24 cellular contexts compared by ENCODE assay signal in genomic region chr5:97093193-97093592, GRCh38. TPM values are rescaled to one million over a fixed set of nuclear protein-coding genes. Genes with fewer than 3 reads are reported as not detected.
DNase-seq lines count a peak whose midpoint lies in the region; ATAC-seq, FAIRE-seq and TF ChIP-seq lines count a peak whose summit lies in the region.
"Had no signal": no experiment of that assay in that cellular context is flagged by ENCODE, and none has a peak within 500 bp of the region (broad histone marks: within the 10 kb centered on the region; RNA-seq: fewer than 3 reads in every experiment).

No MANE protein-coding gene starts in this region.

- H3K4me1 ChIP-seq in HepG2 (ENCODE audit: insufficient read depth, low read length) (no peaks in the 10 kb centered on the region), right lobe of liver (no peaks in the 10 kb centered on the region), K562 (replicated peaks in 1 of 2; ENCODE audit: control insufficient read depth in 2 of 2, insufficient read depth in 2 of 2, low read length in 2 of 2) (peaks cover 0 to 39% of the 10 kb centered on the region in 2 experiments; a peak in 3 of 5 replicates), neutrophil (ENCODE audit: control insufficient read depth in 1 of 2, insufficient read depth in 1 of 2, low read depth in 1 of 2, low read length in 1 of 2) (peaks cover 53 to 60% of the 10 kb centered on the region in 2 experiments), BE2C (peaks cover 8% of the 10 kb centered on the region; the same call in 1 of the 2 replicates)

- H3K9ac ChIP-seq in HepG2 (ENCODE audit: insufficient read depth, low read depth, low read length) (no peak overlapping the region), K562 (ENCODE audit: insufficient read depth in 1 of 2, low read depth in 2 of 2, low read length in 2 of 2) (no peak overlapping the region)
- H3K9ac ChIP-seq: BLaER1 treated with 17β-estradiol and CSF1 and Interleukin-3, amounts not matched to agents 10 nM and 100 nM had no signal

- no peaks in the 10 kb centered on the region for H3K36me3 ChIP-seq in HepG2 (replicated peaks in 1 of 2; ENCODE audit: control insufficient read depth in 1 of 2, insufficient read depth in 2 of 2, low read length in 2 of 2)
- no peaks in the 10 kb centered on the region for H3K36me3 ChIP-seq in right lobe of liver
- H3K36me3 ChIP-seq in K562 (ENCODE audit: control insufficient read depth, insufficient read depth, low read length) = no peaks in the 10 kb centered on the region
- H3K36me3 ChIP-seq in neutrophil = no peaks in the 10 kb centered on the region
- no peaks in the 10 kb centered on the region for H3K36me3 ChIP-seq in BE2C
- H3K36me3 ChIP-seq: BLaER1 treated with 17β-estradiol and CSF1 and Interleukin-3, amounts not matched to agents 10 nM and 100 nM had no signal

- H3K9me1 ChIP-seq in K562 (ENCODE audit: control insufficient read depth, insufficient read depth, low read length) = no peaks in the 10 kb centered on the region

- FAIRE-seq in HepG2 (lab: Jason Lieb, UNC) = no peak
- FAIRE-seq in K562 (lab: Jason Lieb, UNC) = no peak
- FAIRE-seq: D721Med, GM12878, GM12892, GM18507 had no signal

- no peak for TF ChIP-seq EP300 in HepG2 (IDR thresholded peaks at IDR 0.05; ENCODE audit: low read depth in 2 of 2, low read length in 2 of 2)
- TF ChIP-seq EP300 in HepG2 (CRISPR knock-in tag; IDR thresholded peaks at IDR 0.05; ENCODE audit: borderline replicate concordance) = no peak
- no peak for TF ChIP-seq EP300 in K562 (IDR thresholded peaks at IDR 0.05; ENCODE audit: low read length)

- POLR2A ChIA-PET in HepG2 (lab: Yijun Ruan, JAX) = no interaction called here
- POLR2A ChIA-PET in K562 (lab: Yijun Ruan, JAX) = no interaction called here

- H3K4me3 ChIP-seq in HepG2 (replicated peaks in 1 of 3; ENCODE audit: insufficient read depth in 1 of 3, low read depth in 2 of 3, low read length in 3 of 3) = no peak overlapping the region
- H3K4me3 ChIP-seq in right lobe of liver = no peak overlapping the region
- no peak overlapping the region for H3K4me3 ChIP-seq in K562
- H3K4me3 ChIP-seq in neutrophil (ENCODE audit: low read depth in 1 of 2, low read length in 1 of 2) = no peak overlapping the region
- no peak overlapping the region for H3K4me3 ChIP-seq in BE2C (ENCODE audit: low read depth, low read length)
- H3K4me3 ChIP-seq: BLaER1 treated with 17β-estradiol and CSF1 and Interleukin-3, amounts not matched to agents 10 nM and 100 nM; GM12878 had no signal

- TF ChIP-seq RAD21 in HepG2 (CRISPR knock-in tag; IDR thresholded peaks at IDR 0.05) = no peak
- TF ChIP-seq RAD21 in K562 (CRISPR knock-in tag; conservative IDR thresholded peaks at IDR 0.05 in 1 of 2, IDR thresholded peaks at IDR 0.05 in 1 of 2) = no peak

- H3K79me2 ChIP-seq in HepG2 (ENCODE audit: insufficient read depth, low read length) (no peaks in the 10 kb centered on the region), K562 (ENCODE audit: control insufficient read depth, insufficient read depth, low read length) (peaks cover 34% of the 10 kb centered on the region)

- in situ Hi-C loops in HepG2 (cut with HindIII; ENCODE audit: extremely low pct_ligation_motif_present, low pct_unique_long_range_greater_than_20kb) = no loop called here
- in situ Hi-C loops in K562 (cut with MboI) = no loop called here

- H2AFZ ChIP-seq in HepG2 (ENCODE audit: low read length) = no peak overlapping the region
- H2AFZ ChIP-seq in K562 (ENCODE audit: low read depth, low read length) = no peak overlapping the region

- H3K27ac ChIP-seq in HepG2 (ENCODE audit: extremely low read length, insufficient read depth, low read length) (no peak overlapping the region), right lobe of liver (no peak overlapping the region), K562 (ENCODE audit: extremely low read depth, low read depth, low read length) (no peak overlapping the region), neutrophil (peak overlapping the region; percentile 35)
- H3K27ac ChIP-seq: 22Rv1; BLaER1 treated with 17β-estradiol and CSF1 and Interleukin-3, amounts not matched to agents 10 nM and 100 nM; C4-2B had no signal

- BruUV-seq in HepG2 (replicated peaks; lab: Mats Ljungman, UMichigan) (no TSS peak), K562 (replicated peaks; lab: Mats Ljungman, UMichigan) (no TSS peak)

- ATAC-seq in HepG2 = no peak
- ATAC-seq in right lobe of liver = no peak
- no peak for ATAC-seq in K562
- no peak for ATAC-seq in GM21367 (IDR thresholded peaks at IDR 0.05; ENCODE audit: unreplicated experiment)
- ATAC-seq: CD8-positive, alpha-beta T cell; GM12878 had no signal

- H3K4me2 ChIP-seq in HepG2 (ENCODE audit: low read depth, low read length) (no peak overlapping the region), K562 (ENCODE audit: insufficient read depth, low read length) (no peak overlapping the region)
- H3K4me2 ChIP-seq: BLaER1 treated with 17β-estradiol and CSF1 and Interleukin-3, amounts not matched to agents 10 nM and 100 nM had no signal

- H4K20me1 ChIP-seq in HepG2 (ENCODE audit: insufficient read depth, low read length) (no peaks in the 10 kb centered on the region), K562 (replicated peaks; ENCODE audit: control insufficient read depth, insufficient read depth, low read length) (no peaks in the 10 kb centered on the region)
- H4K20me1 ChIP-seq: BLaER1 treated with 17β-estradiol and CSF1 and Interleukin-3, amounts not matched to agents 10 nM and 100 nM had no signal

- H3K27me3 ChIP-seq in HepG2 (ENCODE audit: control insufficient read depth in 1 of 2, insufficient read depth in 2 of 2, low read length in 2 of 2) = no peaks in the 10 kb centered on the region
- H3K27me3 ChIP-seq in right lobe of liver = no peaks in the 10 kb centered on the region
- no peaks in the 10 kb centered on the region for H3K27me3 ChIP-seq in K562 (ENCODE audit: control insufficient read depth in 2 of 2, insufficient read depth in 2 of 2, low read length in 2 of 2)
- H3K27me3 ChIP-seq in neutrophil = no peaks in the 10 kb centered on the region
- H3K27me3 ChIP-seq in BE2C = no peaks in the 10 kb centered on the region
- H3K27me3 ChIP-seq: BLaER1 treated with 17β-estradiol and CSF1 and Interleukin-3, amounts not matched to agents 10 nM and 100 nM had no signal

- DNase-seq in HepG2 (ENCODE audit: low spot score) = no peak
- DNase-seq in right lobe of liver = no peak
- DNase-seq in K562 (ENCODE audit: extremely low read depth in 1 of 4, low spot score in 3 of 4) = no peak
- no peak for DNase-seq in BE2C
- DNase-seq: ACHN; Caco-2; Calu3; CD4-positive, alpha-beta T cell; CD8-positive, alpha-beta T cell; DMS79 treated with DMSO at 0.1 percent for 48 hours; GDM1 had no signal

- H3K9me3 ChIP-seq in HepG2 (ENCODE audit: low read length) (no peaks in the 10 kb centered on the region), right lobe of liver (no peaks in the 10 kb centered on the region), K562 (replicated peaks; ENCODE audit: control insufficient read depth, insufficient read depth, low read depth, low read length) (no peaks in the 10 kb centered on the region), neutrophil (no peaks in the 10 kb centered on the region), BE2C (no peaks in the 10 kb centered on the region)
- H3K9me3 ChIP-seq: BLaER1 treated with 17β-estradiol and CSF1 and Interleukin-3, amounts not matched to agents 10 nM and 100 nM; Caco-2 had no signal

- intact Hi-C loops in HepG2 (cut with micrococcal nuclease; ENCODE audit: unreplicated experiment) (no loop called here), right lobe of liver (cut with DNase I) (no loop called here), K562 (cut with micrococcal nuclease) (no loop called here)

- TF ChIP-seq CTCF in HepG2 (CRISPR knock-in tag; IDR thresholded peaks at IDR 0.05) (no peak), right lobe of liver (IDR thresholded peaks at IDR 0.05) (no peak), K562 (IDR thresholded peaks at IDR 0.05 in 2 of 3, conservative IDR thresholded peaks at IDR 0.05 in 1 of 3; ENCODE audit: insufficient read depth in 2 of 3, low read depth in 1 of 3, low read length in 3 of 3) (no peak), neutrophil (IDR thresholded peaks at IDR 0.05) (no peak), BE2C (IDR thresholded peaks at IDR 0.05; ENCODE audit: low read depth, low read length) (no peak)

- TF ChIP-seq POLR2A in HepG2 (IDR thresholded peaks at IDR 0.05; ENCODE audit: insufficient read depth in 1 of 2, low read depth in 2 of 2, low read length in 2 of 2) (no peak), right lobe of liver (IDR thresholded peaks at IDR 0.05) (no peak), K562 (conservative IDR thresholded peaks at IDR 0.05) (no peak)

- CTCF ChIA-PET in HepG2 (lab: Yijun Ruan, JAX; ENCODE audit: low intra/inter-chr PET ratio, low total read pairs) (no interaction called here), K562 (lab: Yijun Ruan, JAX; ENCODE audit: low intra/inter-chr PET ratio) (no interaction called here)

RNA-seq across cellular contexts. Expression of gene LIX1, which starts 49.2 kb away (rescaled TPM):
- not detected in 2 replicates for total RNA-seq in HepG2 (2016; rRNA removed; fragmentation: Illumina TruSeq; extraction: Trizol)
- not detected in 2 replicates for total RNA-seq in HepG2 (2016; cell fraction: cytosol; rRNA removed; fragmentation: Illumina TruSeq; extraction: Trizol; ENCODE audit: low read depth)
- total RNA-seq in HepG2 (2016; cell fraction: insoluble cytoplasmic fraction; rRNA removed; fragmentation: Illumina TruSeq; extraction: Trizol) = not detected in 2 replicates
- total RNA-seq in HepG2 (2016; cell fraction: membrane; rRNA removed; fragmentation: Illumina TruSeq; extraction: Trizol) = not detected in 2 replicates
- total RNA-seq in HepG2 (2016; cell fraction: nucleus; rRNA removed; fragmentation: Illumina TruSeq; extraction: Trizol) = not detected in 2 replicates
- polyA plus RNA-seq in HepG2 (2011; rRNA removed) = not detected in 2 replicates
- polyA plus RNA-seq in HepG2 (2011; cell fraction: cytosol; rRNA removed) = not detected in 2 replicates
- not detected in 2 replicates for polyA plus RNA-seq in HepG2 (2011; cell fraction: nucleus; rRNA removed)
- not detected in 2 replicates for polyA plus RNA-seq in HepG2 (2012)
- polyA plus RNA-seq in HepG2 (2016; cell fraction: cytosol; fragmentation: Illumina TruSeq; extraction: Trizol; ENCODE audit: low read depth) = not detected in 2 replicates
- not detected in 2 replicates for polyA plus RNA-seq in HepG2 (2016; cell fraction: insoluble cytoplasmic fraction; fragmentation: Illumina TruSeq; extraction: Trizol; ENCODE audit: low read depth)
- polyA plus RNA-seq in HepG2 (2016; cell fraction: membrane; fragmentation: Illumina TruSeq; extraction: Trizol; ENCODE audit: low read depth) = not detected in 2 replicates
- not detected in 2 replicates for polyA plus RNA-seq in HepG2 (2016; cell fraction: nucleus; fragmentation: Illumina TruSeq; extraction: Trizol; ENCODE audit: insufficient read depth, low read depth)
- polyA minus RNA-seq in HepG2 (2011; rRNA and poly(A)+ RNA removed; ENCODE audit: low replicate concordance) = not detected in 2 replicates
- polyA minus RNA-seq in HepG2 (2011; cell fraction: cytosol; rRNA and poly(A)+ RNA removed) = not detected in 2 replicates
- not detected in 2 replicates for polyA minus RNA-seq in HepG2 (2011; cell fraction: nucleus; rRNA and poly(A)+ RNA removed)
- total RNA-seq in right lobe of liver = not detected
- total RNA-seq in K562 (2011; cell fraction: chromatin; rRNA removed; ENCODE audit: low replicate concordance) = not detected in 2 replicates
- not detected in 2 replicates for total RNA-seq in K562 (2011; cell fraction: nucleolus; rRNA removed)
- total RNA-seq in K562 (2011; cell fraction: nucleoplasm; rRNA removed) = not detected in 2 replicates
- not detected in 2 replicates for total RNA-seq in K562 (2014; rRNA removed)
- not detected in 2 replicates for total RNA-seq in K562 (2014; rRNA removed; fragmentation: Illumina TruSeq; extraction: Trizol)
- total RNA-seq in K562 (2015; rRNA removed; fragmentation: Illumina TruSeq; extraction: Trizol) = not detected in 2 replicates
- not detected in 2 replicates for total RNA-seq in K562 (2021)
- not detected in 2 replicates for polyA plus RNA-seq in K562 (2011; rRNA removed)
- polyA plus RNA-seq in K562 (2011; cell fraction: cytosol; rRNA removed) = 0.01 TPM in 1 of 2 replicates, not detected in the other
- polyA plus RNA-seq in K562 (2011; cell fraction: nucleus; rRNA removed) = not detected in 2 replicates
- polyA plus RNA-seq in K562 (2012) = 0.01 and 0.15 TPM in 2 replicates
- not detected in 2 replicates for polyA plus RNA-seq in K562 (2014; fragmentation: Illumina TruSeq; extraction: Trizol)
- under 1 TPM; 0.01 to 0.18 TPM for polyA plus RNA-seq in K562 (2014; fragmentation: Nextera tagmentation; extraction: Ambion mirVana)
- polyA plus RNA-seq in K562 (2014; rRNA removed) = not detected in 2 replicates
- not detected in 2 replicates for polyA minus RNA-seq in K562 (2011; rRNA and poly(A)+ RNA removed)
- not detected in 2 replicates for polyA minus RNA-seq in K562 (2011; cell fraction: cytosol; rRNA and poly(A)+ RNA removed)
- not detected in 2 replicates for polyA minus RNA-seq in K562 (2011; cell fraction: nucleus; rRNA and poly(A)+ RNA removed)
- polyA plus RNA-seq in BE2C (2012; ENCODE audit: insufficient read depth, insufficient read length, low read depth) = 2.0 TPM
- total RNA-seq: A172; A673; Calu3; CD4-positive, alpha-beta T cell; CD8-positive, alpha-beta T cell; GM12878 had no signal
- polyA plus RNA-seq: AG04450, BJ had no signal

Comparison
In these comparisons a context has a peak if more than half of its experiments do, and no peak if none do; other contexts are left out.
1. Of the 241 proteins assayed by ChIP-seq in both HepG2 and K562: peak only in HepG2: MAFF; only in K562: MAFG; in both: none; in neither: 238; mixed calls (peak in some experiments, not most) for 1.